In genomic region chr1:12597792-12598191, GRCh38 we compare ENCODE assay signal across 11 cellular contexts. TPM values are rescaled to one million over a fixed set of nuclear protein-coding genes. Genes with fewer than 3 reads are reported as not detected.
DNase-seq lines count a peak whose midpoint lies in the region; ATAC-seq and FAIRE-seq lines count a peak whose summit lies in the region.
"Had no signal": no experiment of that assay in that cellular context is flagged by ENCODE, and none has a peak within 500 bp of the region (broad histone marks: within the 10 kb centered on the region; RNA-seq: fewer than 3 reads in every experiment).

No MANE protein-coding gene starts in this region.

- ATAC-seq in activated naive CD8-positive, alpha-beta T cell treated with anti-CD3 and anti-CD28 coated beads, Interleukin-2, amount 10 ng/mL, durations not matched to agents 7 days and 5 days (ENCODE audit: low read depth): no peak
- ATAC-seq in left lobe of liver: peak; percentile 1

- H3K36me3 Mint-ChIP-seq in activated naive CD8-positive, alpha-beta T cell treated with anti-CD3 and anti-CD28 coated beads, Interleukin-2, amount 10 ng/mL, durations not matched to agents 7 days and 5 days: peaks cover 17% of the 10 kb centered on the region

- H3K9me3 ChIP-seq in subcutaneous abdominal adipose tissue (ENCODE audit: control insufficient read depth in 5 of 5, low read length in 5 of 5) (no peaks in the 10 kb centered on the region), MG63 (no peaks in the 10 kb centered on the region)

- POLR2A ChIA-PET in activated naive CD8-positive, alpha-beta T cell treated with anti-CD3 and anti-CD28 coated beads, Interleukin-2, amount 10 ng/mL, durations not matched to agents 7 days and 5 days (lab: Charles Lee): interaction anchor here (1.6 kb wide), 1 partner anchor 18 kb away, joined by 7 read pairs; no protein-coding TSS in a partner anchor

- H3K27me3 Mint-ChIP-seq in activated naive CD8-positive, alpha-beta T cell treated with anti-CD3 and anti-CD28 coated beads, Interleukin-2, amount 10 ng/mL, durations not matched to agents 7 days and 5 days: no peaks in the 10 kb centered on the region

- FAIRE-seq in RCC 7860 (lab: Jason Lieb, UNC) (no peak), HTR-8/SVneo (lab: Jason Lieb, UNC) (no peak)

- peak overlapping the region in 2 of 5 donors; percentile 22 to 33 for H3K9ac ChIP-seq in subcutaneous abdominal adipose tissue (ENCODE audit: low read length in 5 of 5)

- H3K27ac ChIP-seq in subcutaneous abdominal adipose tissue (ENCODE audit: low read depth, low read length): peak overlapping the region; percentile 95

- H3K4me1 Mint-ChIP-seq in activated naive CD8-positive, alpha-beta T cell treated with anti-CD3 and anti-CD28 coated beads, Interleukin-2, amount 10 ng/mL, durations not matched to agents 7 days and 5 days: peaks cover 60% of the 10 kb centered on the region

- H3K36me3 ChIP-seq in subcutaneous abdominal adipose tissue (ENCODE audit: control insufficient read depth in 5 of 5, insufficient read depth in 5 of 5, low read length in 5 of 5) (peaks cover 0 to 6% (median 2%) of the 10 kb centered on the region in 5 donors), MG63 (peaks cover 78% of the 10 kb centered on the region)

- H3K4me3 ChIP-seq in subcutaneous abdominal adipose tissue (ENCODE audit: low read depth in 1 of 5, low read length in 5 of 5) (peak overlapping the region in 1 of 5 donors; percentile 35), MG63 (no peak overlapping the region)

- DNase-seq in NCI-H1092 treated with DMSO at 0.1 percent for 48 hours (lab: John Stamatoyannopoulos, UW) (peak; percentile 19), NCI-H1092 (lab: John Stamatoyannopoulos, UW) (no peak), left lobe of liver (ENCODE audit: low spot score) (peak; percentile 72), RCC 7860 (ENCODE audit: low spot score) (no peak), HTR-8/SVneo (ENCODE audit: insufficient read length, low spot score) (no peak), MG63 (no peak)
- DNase-seq in activated naive CD8-positive, alpha-beta T cell treated with anti-CD3 and anti-CD28 coated beads, Interleukin-2, amount 10 ng/mL, durations not matched to agents 7 days and 5 days: no peak
- DNase-seq: 8988T; activated CD8-positive, alpha-beta memory T cell treated with anti-CD3 and anti-CD28 coated beads for 24 hours had no signal

- H3K27me3 ChIP-seq in subcutaneous abdominal adipose tissue (ENCODE audit: control insufficient read depth in 5 of 5, insufficient read depth in 4 of 5, low read length in 5 of 5): no peaks in the 10 kb centered on the region
- no peaks in the 10 kb centered on the region for H3K27me3 ChIP-seq in MG63

- peak overlapping the region; percentile 59 for H3K27ac Mint-ChIP-seq in activated naive CD8-positive, alpha-beta T cell treated with anti-CD3 and anti-CD28 coated beads, Interleukin-2, amount 10 ng/mL, durations not matched to agents 7 days and 5 days

- H3K4me3 Mint-ChIP-seq in activated naive CD8-positive, alpha-beta T cell treated with anti-CD3 and anti-CD28 coated beads, Interleukin-2, amount 10 ng/mL, durations not matched to agents 7 days and 5 days: no peak overlapping the region

- H3K4me1 ChIP-seq in subcutaneous abdominal adipose tissue (ENCODE audit: control insufficient read depth in 5 of 5, insufficient read depth in 5 of 5, low read length in 5 of 5): peaks cover 41 to 98% (median 97%) of the 10 kb centered on the region in 5 donors

- no peaks in the 10 kb centered on the region for H3K9me3 Mint-ChIP-seq in activated naive CD8-positive, alpha-beta T cell treated with anti-CD3 and anti-CD28 coated beads, Interleukin-2, amount 10 ng/mL, durations not matched to agents 7 days and 5 days

RNA-seq across cellular contexts. Expression of gene DHRS3, which starts 20.2 kb away (rescaled TPM):
- total RNA-seq in activated naive CD8-positive, alpha-beta T cell treated with anti-CD3 and anti-CD28 coated beads, Interleukin-2, amount 10 ng/mL, durations not matched to agents 7 days and 5 days: 100 to 1,000 TPM; 105 to 109 TPM
- total RNA-seq in left lobe of liver: 175 TPM
- total RNA-seq in MG63 (2014; rRNA removed; shearing (Covaris generic); ENCODE audit: low replicate concordance): 229 and 317 TPM in 2 replicates

RNA-seq across cellular contexts. Expression of gene AADACL4, which starts 46.1 kb away (rescaled TPM):
- not detected for total RNA-seq in activated naive CD8-positive, alpha-beta T cell treated with anti-CD3 and anti-CD28 coated beads, Interleukin-2, amount 10 ng/mL, durations not matched to agents 7 days and 5 days
- not detected for total RNA-seq in left lobe of liver
- not detected in 2 replicates for total RNA-seq in MG63 (2014; rRNA removed; shearing (Covaris generic); ENCODE audit: low replicate concordance)
- total RNA-seq: aorta had no signal

Comparison
In these comparisons a context has a peak if more than half of its experiments do, and no peak if none do; other contexts are left out.
1. DNase-seq: peak in NCI-H1092 treated with DMSO at 0.1 percent for 48 hours (single experiment) and left lobe of liver (single experiment); none in NCI-H1092 (single experiment), activated naive CD8-positive, alpha-beta T cell treated with anti-CD3 and anti-CD28 coated beads, Interleukin-2, amount 10 ng/mL, durations not matched to agents 7 days and 5 days (single experiment), RCC 7860 (single experiment), HTR-8/SVneo (single experiment) and MG63 (single experiment).